1 cellular context compared by ENCODE assay signal in the genomic region with DNA sequence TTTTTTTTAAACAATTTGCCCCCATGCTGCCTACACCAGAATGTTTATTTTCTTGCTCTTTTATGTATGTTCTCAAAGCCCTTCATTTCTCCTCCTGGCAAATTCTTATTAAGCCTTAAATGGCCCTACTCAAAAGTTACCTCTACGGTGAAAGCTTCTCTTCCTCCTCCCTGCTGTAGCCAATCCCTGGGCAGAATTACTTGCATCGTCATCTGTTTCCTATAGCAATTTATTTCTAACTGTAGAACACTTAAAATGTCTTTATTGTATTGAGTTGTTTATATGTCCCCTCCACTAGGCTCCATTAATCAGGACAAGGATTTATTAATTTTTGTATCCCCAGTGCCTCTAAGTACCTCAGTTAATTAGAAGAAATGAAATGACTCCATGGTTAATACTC.
TF ChIP-seq lines count a peak whose summit lies in the region.

No MANE protein-coding gene starts in this region.

TF ChIP-seq in K562, 482 proteins besides CTCF, POLR2A, EP300 and RAD21 (continued from another document):
- 0 out of 2 replicates have a peak, but pooled peaks have one; percentile 23 for TF ChIP-seq CREB1 (IDR thresholded peaks at IDR 0.05)
- TF ChIP-seq CREB1 (CRISPR knock-in tag; IDR thresholded peaks at IDR 0.05): no peak
